Comparison of ENCODE assay signal across 1 cellular context in genomic region chr14:35807131-35807961, GRCh38.
TF ChIP-seq lines count a peak whose summit lies in the region.

No MANE protein-coding gene starts in this region.

TF ChIP-seq in IMR-90, 13 proteins besides CTCF, POLR2A, EP300 and RAD21:
- TF ChIP-seq FOS (IDR thresholded peaks at IDR 0.05; ENCODE audit: low read depth, low read length): no peak
- TF ChIP-seq RFX5 (IDR thresholded peaks at IDR 0.05; ENCODE audit: low read depth, low read length): no peak
- TF ChIP-seq NFE2L2 (IDR thresholded peaks at IDR 0.05; ENCODE audit: low read depth, low read length): no peak
- TF ChIP-seq ELK1 (IDR thresholded peaks at IDR 0.05; ENCODE audit: borderline replicate concordance, low read depth, low read length): no peak
- TF ChIP-seq CEBPB (IDR thresholded peaks at IDR 0.05; ENCODE audit: low read depth, low read length): no peak
